17 cellular contexts compared by ENCODE assay signal in genomic region chr15:73069109-73069508, GRCh38.
"Had no signal": no experiment of that assay in that cellular context is flagged by ENCODE, and none has a peak within 500 bp of the region (broad histone marks: within the 10 kb centered on the region; RNA-seq: fewer than 3 reads in every experiment).

No MANE protein-coding gene starts in this region.

- DNase-seq: IMR-90, Karpas-422, KG1, MG63, NCI-H1092, NCI-H1417, NCI-H1436 treated with DMSO at 0.1 percent for 48 hours, NCI-H1694, NCI-H187 treated with DMSO at 0.1 percent for 48 hours, NCI-H2029 treated with DMSO at 0.1 percent for 48 hours, NCI-H345, NCI-H446 treated with DMSO at 0.1 percent for 48 hours, NCI-H510A treated with DMSO at 0.1 percent for 48 hours, SHP77, SK-N-SH, SW 1271, T-cell had no signal
